Comparison of ENCODE assay signal across 24 cellular contexts in genomic region chr5:95937607-95938152, GRCh38.
"Had no signal": no experiment of that assay in that cellular context is flagged by ENCODE, and none has a peak within 500 bp of the region (broad histone marks: within the 10 kb centered on the region; RNA-seq: fewer than 3 reads in every experiment).

No MANE protein-coding gene starts in this region.

- H3K4me1 Mint-ChIP-seq: activated naive CD8-positive, alpha-beta T cell treated with anti-CD3 and anti-CD28 coated beads, Interleukin-2, amount 10 ng/mL, durations not matched to agents 7 days and 5 days had no signal

- H3K36me3 Mint-ChIP-seq: activated naive CD8-positive, alpha-beta T cell treated with anti-CD3 and anti-CD28 coated beads, Interleukin-2, amount 10 ng/mL, durations not matched to agents 7 days and 5 days; WTC11 had no signal

- H3K4me1 ChIP-seq: parathyroid adenoma had no signal

- H3K4me3 Mint-ChIP-seq: activated naive CD8-positive, alpha-beta T cell treated with anti-CD3 and anti-CD28 coated beads, Interleukin-2, amount 10 ng/mL, durations not matched to agents 7 days and 5 days; activated T-cell treated with anti-CD3 and anti-CD28 coated beads, Interleukin-2, amount 50 U/mL, for 4 hours; endodermal cell; natural killer cell treated with Interleukin-12 subunit alpha and Interleukin-12 subunit beta and Interleukin-15 and Interleukin-18, amount 100 ng/mL, for 72 hours; stimulated activated effector memory CD8-positive, alpha-beta T cell treated with anti-CD3 and anti-CD28 coated beads, Interleukin-12 subunit alpha, Interleukin-12 subunit beta, amount 100 ng/mL, for 72 hours; stimulated activated naive CD8-positive, alpha-beta T cell treated with anti-CD3 and anti-CD28 coated beads, Interleukin-15, amount 100 ng/mL, for 72 hours; T-helper 1 cell treated with Interleukin-12 subunit alpha and Interleukin-12 subunit beta and Interleukin-4 antibody, amounts not matched to agents 30 μg/mL and 1 μg/mL, for 36 hours; WTC11 had no signal

- H3K4me3 ChIP-seq: coronary artery, left lung, transverse colon had no signal

- H3K9me3 ChIP-seq: left lung, transverse colon had no signal

- ATAC-seq: activated T-cell treated with anti-CD3 and anti-CD28 coated beads, Interleukin-2, amount 50 U/mL, for 4 hours; left lung; natural killer cell treated with Interleukin-12 subunit alpha and Interleukin-12 subunit beta and Interleukin-15 and Interleukin-18, amount 100 ng/mL, for 72 hours; sciatic nerve; stimulated activated effector memory CD8-positive, alpha-beta T cell treated with anti-CD3 and anti-CD28 coated beads, Interleukin-12 subunit alpha, Interleukin-12 subunit beta, amount 100 ng/mL, for 72 hours; stimulated activated naive CD8-positive, alpha-beta T cell treated with anti-CD3 and anti-CD28 coated beads, Interleukin-15, amount 100 ng/mL, for 72 hours; WTC11 had no signal

- H3K27me3 ChIP-seq: left lung, transverse colon had no signal

- H3K27ac ChIP-seq: coronary artery, left lung, parathyroid adenoma, transverse colon had no signal

- H3K9me3 Mint-ChIP-seq: activated naive CD8-positive, alpha-beta T cell treated with anti-CD3 and anti-CD28 coated beads, Interleukin-2, amount 10 ng/mL, durations not matched to agents 7 days and 5 days; activated T-cell treated with anti-CD3 and anti-CD28 coated beads, Interleukin-2, amount 50 U/mL, for 4 hours; activated T-helper 2 cell treated with anti-CD3 and anti-CD28 coated beads, Interferon-gamma antibody, Interleukin-2, Interleukin-4, amounts not matched to agents 10 μg/mL and 5 μg/mL and 100 μg/mL, durations not matched to agents 14 hours and 24 hours and 36 hours; endodermal cell; natural killer cell treated with Interleukin-12 subunit alpha and Interleukin-12 subunit beta and Interleukin-15 and Interleukin-18, amount 100 ng/mL, for 72 hours; stimulated activated effector memory CD8-positive, alpha-beta T cell treated with anti-CD3 and anti-CD28 coated beads, Interleukin-12 subunit alpha, Interleukin-12 subunit beta, amount 100 ng/mL, for 72 hours; stimulated activated naive CD8-positive, alpha-beta T cell treated with anti-CD3 and anti-CD28 coated beads, Interleukin-15, amount 100 ng/mL, for 72 hours; T-helper 1 cell treated with Interleukin-12 subunit alpha and Interleukin-12 subunit beta and Interleukin-4 antibody, amounts not matched to agents 30 μg/mL and 1 μg/mL, for 36 hours had no signal

- H3K27ac Mint-ChIP-seq: activated naive CD8-positive, alpha-beta T cell treated with anti-CD3 and anti-CD28 coated beads, Interleukin-2, amount 10 ng/mL, durations not matched to agents 7 days and 5 days; activated T-helper 2 cell treated with anti-CD3 and anti-CD28 coated beads, Interferon-gamma antibody, Interleukin-2, Interleukin-4, amounts not matched to agents 10 μg/mL and 5 μg/mL and 100 μg/mL, durations not matched to agents 14 hours and 24 hours and 36 hours; endodermal cell; natural killer cell treated with Interleukin-12 subunit alpha and Interleukin-12 subunit beta and Interleukin-15 and Interleukin-18, amount 100 ng/mL, for 72 hours; stimulated activated effector memory CD8-positive, alpha-beta T cell treated with anti-CD3 and anti-CD28 coated beads, Interleukin-12 subunit alpha, Interleukin-12 subunit beta, amount 100 ng/mL, for 72 hours; stimulated activated naive CD8-positive, alpha-beta T cell treated with anti-CD3 and anti-CD28 coated beads, Interleukin-15, amount 100 ng/mL, for 72 hours; T-helper 1 cell treated with Interleukin-12 subunit alpha and Interleukin-12 subunit beta and Interleukin-4 antibody, amounts not matched to agents 30 μg/mL and 1 μg/mL, for 36 hours; WTC11 had no signal

- H3K27me3 Mint-ChIP-seq: natural killer cell treated with Interleukin-12 subunit alpha and Interleukin-12 subunit beta and Interleukin-15 and Interleukin-18, amount 100 ng/mL, for 72 hours; stimulated activated naive CD8-positive, alpha-beta T cell treated with anti-CD3 and anti-CD28 coated beads, Interleukin-15, amount 100 ng/mL, for 72 hours had no signal

- H3K36me3 ChIP-seq: transverse colon had no signal

- DNase-seq: activated CD4-positive, alpha-beta T cell treated with anti-CD3 and anti-CD28 coated beads, Interleukin-2, amount 50 U/mL, for 4 hours; activated CD8-positive, alpha-beta memory T cell treated with anti-CD3 and anti-CD28 coated beads, Interleukin-2, amount 50 U/mL, for 48 hours; activated naive CD4-positive, alpha-beta T cell; activated naive CD8-positive, alpha-beta T cell treated with anti-CD3 and anti-CD28 coated beads, Interleukin-2, amount 10 ng/mL, durations not matched to agents 7 days and 5 days; activated T-cell treated with anti-CD3 and anti-CD28 coated beads, Interleukin-2, amount 50 U/mL, for 4 hours; amniotic stem cell; endodermal cell; kidney; left lung; mammary epithelial cell; midbrain; small intestine; stimulated activated CD4-positive, alpha-beta T cell treated with anti-CD3 and anti-CD28 coated beads, Interleukin-2, amount 100 ng/mL, for 24 hours; stimulated activated naive CD8-positive, alpha-beta T cell treated with anti-CD3 and anti-CD28 coated beads, Interleukin-15, amount 100 ng/mL, for 72 hours; T1000; transverse colon had no signal
